In the genomic region with DNA sequence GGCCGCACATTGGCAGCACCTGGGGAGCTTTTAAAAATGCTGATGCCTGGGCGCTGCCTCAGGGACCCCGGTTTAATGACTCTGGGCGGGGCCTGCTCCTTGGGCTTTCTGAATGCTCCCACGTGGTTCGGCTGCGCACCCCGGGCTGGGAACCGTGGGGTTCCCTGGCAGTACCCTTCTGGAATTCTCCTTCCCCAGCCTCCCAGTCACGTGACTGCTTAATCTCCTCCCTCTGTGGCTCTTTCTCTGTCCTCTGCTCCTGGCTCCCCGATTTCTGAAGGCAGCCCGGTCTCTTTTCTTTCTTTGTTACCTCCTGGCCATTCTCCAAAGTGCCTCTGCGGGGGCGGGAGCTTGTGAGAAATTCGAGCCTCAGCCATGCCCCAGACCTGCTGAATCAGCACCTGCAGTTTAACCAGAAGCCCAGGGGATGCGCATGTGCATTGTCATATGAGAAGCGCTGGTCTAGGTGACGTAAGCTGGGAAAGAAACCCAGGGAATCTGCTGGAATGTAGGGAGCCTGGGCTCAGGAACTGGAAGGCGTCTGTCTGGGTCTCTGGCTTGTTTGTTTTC, we compare ENCODE assay signal across 9 cellular contexts. TPM values are rescaled to one million over a fixed set of nuclear protein-coding genes. Genes with fewer than 3 reads are reported as not detected.
DNase-seq lines count a peak whose midpoint lies in the region; ATAC-seq and TF ChIP-seq lines count a peak whose summit lies in the region.
"Had no signal": no experiment of that assay in that cellular context is flagged by ENCODE, and none has a peak within 500 bp of the region (broad histone marks: within the 10 kb centered on the region; RNA-seq: fewer than 3 reads in every experiment).

No MANE protein-coding gene starts in this region.

- H3K9ac ChIP-seq in HCT116 (ENCODE audit: low read length) (no peak overlapping the region), skeletal muscle tissue (ENCODE audit: low read depth in 1 of 3, low read length in 3 of 3) (peak overlapping the region in 2 of 3 donors; percentile 45)

- intact Hi-C loops in HCT116 (cut with micrococcal nuclease) = no loop called here

- H3K4me3 Mint-ChIP-seq in WTC11 = peak overlapping the region; percentile 65

- CTCF ChIA-PET in HCT116 (lab: Charles Lee) (no interaction called here), WTC11 (lab: Charles Lee) (interaction anchor here (0.9 to 1.6 kb wide), 3 partner anchors 16 to 54 kb away, joined by 3 to 4 read pairs (median 4); no protein-coding TSS in a partner anchor)

- no peaks in the 10 kb centered on the region for H3K9me3 Mint-ChIP-seq in WTC11

- peak overlapping the region; percentile 99 for H3K27ac Mint-ChIP-seq in WTC11

- no TSS peak for BruUV-seq in HCT116 (replicated peaks; lab: Mats Ljungman, UMichigan)

- no peaks in the 10 kb centered on the region for H3K79me2 ChIP-seq in HCT116 (ENCODE audit: insufficient read depth, low read length)
- H3K79me2 ChIP-seq in hepatocyte = no peaks in the 10 kb centered on the region

- POLR2A ChIA-PET in HCT116 (lab: Charles Lee) = no interaction called here
- POLR2A ChIA-PET in WTC11 (lab: Charles Lee) = interaction anchor here (0.7 to 1.1 kb wide), 2 partner anchors 17 to 446 kb away, joined by 4 read pairs; partner anchors contain the start of gene CLCN4

- no peaks in the 10 kb centered on the region for H3K36me3 Mint-ChIP-seq in WTC11

- DNase-seq in HCT116 (ENCODE audit: low read depth, low spot score) (no peak), WTC11 (ENCODE audit: low spot score) (peak; percentile 79), hepatocyte (ENCODE audit: low spot score) (peak; percentile 82), activated T-cell treated with anti-CD3 and anti-CD28 coated beads for 4 hours (no peak), ecto neural progenitor cell (ENCODE audit: low spot score) (no peak)
- DNase-seq: activated CD4-positive, alpha-beta T cell treated with anti-CD3 and anti-CD28 coated beads for 4 hours had no signal

- no peak for TF ChIP-seq RAD21 in HCT116 (IDR thresholded peaks at IDR 0.05; ENCODE audit: low read depth)

- WGBS in hepatocyte (ENCODE audit: low lambda C conversion rate, missing lambda C conversion rate) = 60% methylated on average over 18 of the region's 19 CpGs

- ATAC-seq in HCT116 (no peak), WTC11 (peak; percentile 81), HG02885 (IDR thresholded peaks at IDR 0.05; ENCODE audit: poor library complexity, unreplicated experiment) (no peak), HG02588 (IDR thresholded peaks at IDR 0.05; ENCODE audit: unreplicated experiment) (no peak)

- H4K20me1 ChIP-seq in HCT116 (ENCODE audit: insufficient read depth) (no peaks in the 10 kb centered on the region), hepatocyte (ENCODE audit: insufficient read depth, poor library complexity, severe bottlenecking) (no peaks in the 10 kb centered on the region)

- TF ChIP-seq CTCF in HCT116 (IDR thresholded peaks at IDR 0.05 in 2 of 3, conservative IDR thresholded peaks at IDR 0.05 in 1 of 3; ENCODE audit: borderline replicate concordance in 1 of 3, insufficient read depth in 1 of 3, low read depth in 2 of 3, low read length in 2 of 3) (no peak), WTC11 (IDR thresholded peaks at IDR 0.05) (no peak), hepatocyte (IDR thresholded peaks at IDR 0.05; ENCODE audit: poor library complexity) (no peak)

- no peaks in the 10 kb centered on the region for H3K36me3 ChIP-seq in HCT116 (ENCODE audit: control insufficient read depth in 1 of 2, insufficient read depth in 2 of 2, low read length in 2 of 2)
- H3K36me3 ChIP-seq in hepatocyte (replicated peaks; ENCODE audit: insufficient read depth, low read depth) = no peaks in the 10 kb centered on the region
- H3K36me3 ChIP-seq in skeletal muscle tissue (ENCODE audit: control insufficient read depth in 3 of 3, insufficient read depth in 3 of 3, low read length in 3 of 3) = no peaks in the 10 kb centered on the region

- no peak for TF ChIP-seq POLR2A in HCT116 (IDR thresholded peaks at IDR 0.05; ENCODE audit: borderline replicate concordance, extremely low read depth, insufficient read depth, insufficient read length)

- H3K4me2 ChIP-seq in HCT116 (ENCODE audit: low read length) (peak overlapping the region; percentile 3; the same call in 1 of the 2 replicates), hepatocyte (peak overlapping the region; percentile 56)

- RAD21 ChIA-PET in HCT116 (lab: Charles Lee; ENCODE audit: low non-redundant PET in 1 of 2, low total read pairs in 2 of 2, uncharacterized antibody in 2 of 2, unreplicated experiment in 2 of 2) = no interaction called here

- H3K9me3 ChIP-seq in HCT116 (ENCODE audit: control insufficient read depth in 1 of 2, insufficient read depth in 1 of 2, low read depth in 1 of 2, low read length in 2 of 2) (no peaks in the 10 kb centered on the region), hepatocyte (ENCODE audit: low read depth) (no peaks in the 10 kb centered on the region), skeletal muscle tissue (ENCODE audit: control insufficient read depth in 3 of 3, low read length in 3 of 3) (no peaks in the 10 kb centered on the region)

- H3K27me3 ChIP-seq in HCT116 (ENCODE audit: insufficient read depth, low read length) (no peaks in the 10 kb centered on the region), hepatocyte (no peaks in the 10 kb centered on the region), skeletal muscle tissue (ENCODE audit: control insufficient read depth in 3 of 3, insufficient read depth in 3 of 3, low read length in 3 of 3) (peaks cover 0 to 8% (median 0%) of the 10 kb centered on the region in 3 donors)

- H3K9me2 ChIP-seq in HCT116 (ENCODE audit: insufficient read depth) (no peaks in the 10 kb centered on the region), hepatocyte (replicated peaks; ENCODE audit: insufficient read depth) (no peaks in the 10 kb centered on the region)

- H3K4me1 Mint-ChIP-seq in WTC11 = peaks cover 35% of the 10 kb centered on the region

- H3K27ac ChIP-seq in HCT116 (ENCODE audit: low read depth, low read length) (no peak overlapping the region), hepatocyte (peak overlapping the region; percentile 77), skeletal muscle tissue (ENCODE audit: low read depth, low read length) (peak overlapping the region; percentile 78)

- H3K27me3 Mint-ChIP-seq in WTC11 (ENCODE audit: low read depth) = no peaks in the 10 kb centered on the region; the same call in 1 of the 2 replicates

- H3K4me1 ChIP-seq in HCT116 (ENCODE audit: control insufficient read depth in 1 of 2, insufficient read depth in 2 of 2, low read length in 2 of 2) (peaks cover 5 to 7% of the 10 kb centered on the region in 2 experiments; a peak in 3 of 4 replicates), hepatocyte (ENCODE audit: insufficient read depth) (peaks cover 10% of the 10 kb centered on the region), skeletal muscle tissue (ENCODE audit: control insufficient read depth in 3 of 3, insufficient read depth in 3 of 3, low read length in 3 of 3) (peaks cover 29 to 55% (median 52%) of the 10 kb centered on the region in 3 donors)

- H2AFZ ChIP-seq in HCT116 (ENCODE audit: low read depth, low read length, poor library complexity, severe bottlenecking) (no peak overlapping the region), hepatocyte (no peak overlapping the region)

- H3K4me3 ChIP-seq in HCT116 (replicated peaks in 1 of 2; ENCODE audit: low read depth in 1 of 2, low read length in 2 of 2) (no peak overlapping the region), hepatocyte (no peak overlapping the region), skeletal muscle tissue (ENCODE audit: low read length in 3 of 3) (peak overlapping the region; percentile 35 to 54 (median 51))

TF ChIP-seq in HCT116, 20 proteins besides CTCF, POLR2A, EP300 and RAD21:
- TF ChIP-seq FOSL1 (IDR thresholded peaks at IDR 0.05; ENCODE audit: low read depth) (no peak), EGR1 (IDR thresholded peaks at IDR 0.05; ENCODE audit: low read depth) (peak; percentile 51)

TF ChIP-seq in WTC11, 78 proteins besides CTCF, POLR2A, EP300 and RAD21 (continues in another document):
- TF ChIP-seq HMGA2 (CRISPR knock-in tag; IDR thresholded peaks at IDR 0.05) = no peak
- TF ChIP-seq, protein P1, sequence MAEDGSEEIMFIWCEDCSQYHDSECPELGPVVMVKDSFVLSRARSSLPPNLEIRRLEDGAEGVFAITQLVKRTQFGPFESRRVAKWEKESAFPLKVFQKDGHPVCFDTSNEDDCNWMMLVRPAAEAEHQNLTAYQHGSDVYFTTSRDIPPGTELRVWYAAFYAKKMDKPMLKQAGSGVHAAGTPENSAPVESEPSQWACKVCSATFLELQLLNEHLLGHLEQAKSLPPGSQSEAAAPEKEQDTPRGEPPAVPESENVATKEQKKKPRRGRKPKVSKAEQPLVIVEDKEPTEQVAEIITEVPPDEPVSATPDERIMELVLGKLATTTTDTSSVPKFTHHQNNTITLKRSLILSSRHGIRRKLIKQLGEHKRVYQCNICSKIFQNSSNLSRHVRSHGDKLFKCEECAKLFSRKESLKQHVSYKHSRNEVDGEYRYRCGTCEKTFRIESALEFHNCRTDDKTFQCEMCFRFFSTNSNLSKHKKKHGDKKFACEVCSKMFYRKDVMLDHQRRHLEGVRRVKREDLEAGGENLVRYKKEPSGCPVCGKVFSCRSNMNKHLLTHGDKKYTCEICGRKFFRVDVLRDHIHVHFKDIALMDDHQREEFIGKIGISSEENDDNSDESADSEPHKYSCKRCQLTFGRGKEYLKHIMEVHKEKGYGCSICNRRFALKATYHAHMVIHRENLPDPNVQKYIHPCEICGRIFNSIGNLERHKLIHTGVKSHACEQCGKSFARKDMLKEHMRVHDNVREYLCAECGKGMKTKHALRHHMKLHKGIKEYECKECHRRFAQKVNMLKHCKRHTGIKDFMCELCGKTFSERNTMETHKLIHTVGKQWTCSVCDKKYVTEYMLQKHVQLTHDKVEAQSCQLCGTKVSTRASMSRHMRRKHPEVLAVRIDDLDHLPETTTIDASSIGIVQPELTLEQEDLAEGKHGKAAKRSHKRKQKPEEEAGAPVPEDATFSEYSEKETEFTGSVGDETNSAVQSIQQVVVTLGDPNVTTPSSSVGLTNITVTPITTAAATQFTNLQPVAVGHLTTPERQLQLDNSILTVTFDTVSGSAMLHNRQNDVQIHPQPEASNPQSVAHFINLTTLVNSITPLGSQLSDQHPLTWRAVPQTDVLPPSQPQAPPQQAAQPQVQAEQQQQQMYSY (CRISPR knock-in tag; IDR thresholded peaks at IDR 0.05) = peak; percentile 91
- TF ChIP-seq ZNF219 (CRISPR knock-in tag; IDR thresholded peaks at IDR 0.05; ENCODE audit: borderline replicate concordance) = no peak

RNA-seq across cellular contexts. Expression of gene CLCN4, which starts 16.6 kb away (rescaled TPM):
- total RNA-seq in HCT116 (2021; ENCODE audit: unreplicated experiment) = 3.1 TPM
- 1.7 and 1.8 TPM in 2 replicates for polyA plus RNA-seq in HCT116 (2012)
- 8.1 to 8.9 TPM (median 8.7 TPM) in 3 replicates for total RNA-seq in WTC11 (2021)
- 3.8 and 5.9 TPM in 2 replicates for total RNA-seq in hepatocyte
- polyA plus RNA-seq in hepatocyte = 1.5 and 2.2 TPM in 2 replicates
- 15.7 TPM for total RNA-seq in skeletal muscle tissue

Comparison
In these comparisons a context has a peak if more than half of its experiments do, and no peak if none do; other contexts are left out.
1. DNase-seq: peak in WTC11 (single experiment) and hepatocyte (single experiment); none in HCT116 (single experiment), activated T-cell treated with anti-CD3 and anti-CD28 coated beads for 4 hours (single experiment) and ecto neural progenitor cell (single experiment).
2. H3K4me3 ChIP-seq: peak in skeletal muscle tissue (3 of 3); none in HCT116 (0 of 2) and hepatocyte (single experiment).
3. Of the 4 proteins assayed by ChIP-seq in both WTC11 and HCT116: peak only in WTC11: MAX; only in HCT116: none; in both: none; in neither: 3.